In the genomic region with DNA sequence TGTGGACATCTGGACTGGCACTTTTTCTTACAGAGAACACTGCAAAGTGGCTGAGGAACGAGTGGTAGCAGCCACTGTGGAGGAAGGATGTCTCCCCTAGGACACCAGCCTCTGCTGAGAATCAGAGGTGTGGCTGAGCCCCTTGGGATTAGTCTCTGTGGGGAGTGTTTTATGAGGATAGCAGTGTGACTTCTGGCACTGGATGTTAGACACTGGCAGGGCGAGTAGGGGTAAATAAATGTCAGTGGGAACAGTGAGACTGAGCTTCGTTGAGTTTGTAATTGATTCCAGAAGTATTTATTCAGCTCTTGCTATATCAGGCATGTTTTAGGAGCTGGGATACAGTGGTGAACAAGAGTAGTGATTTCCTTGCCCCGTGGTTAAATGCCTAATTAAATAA, we compare ENCODE assay signal across 1 cellular context.
TF ChIP-seq lines count a peak whose summit lies in the region.

No MANE protein-coding gene starts in this region.

TF ChIP-seq in HEK293T, 16 proteins besides CTCF, POLR2A, EP300 and RAD21 (continued from another document):
- TF ChIP-seq PKNOX1 (IDR thresholded peaks at IDR 0.05): no peak
